Comparison of ENCODE assay signal across 1 cellular context in genomic region chr11:102345923-102346322, GRCh38.
TF ChIP-seq lines count a peak whose summit lies in the region.

No MANE protein-coding gene starts in this region.

TF ChIP-seq in GM12878, 131 proteins besides CTCF, POLR2A, EP300 and RAD21 (continued from another document):
- TF ChIP-seq, protein P1, sequence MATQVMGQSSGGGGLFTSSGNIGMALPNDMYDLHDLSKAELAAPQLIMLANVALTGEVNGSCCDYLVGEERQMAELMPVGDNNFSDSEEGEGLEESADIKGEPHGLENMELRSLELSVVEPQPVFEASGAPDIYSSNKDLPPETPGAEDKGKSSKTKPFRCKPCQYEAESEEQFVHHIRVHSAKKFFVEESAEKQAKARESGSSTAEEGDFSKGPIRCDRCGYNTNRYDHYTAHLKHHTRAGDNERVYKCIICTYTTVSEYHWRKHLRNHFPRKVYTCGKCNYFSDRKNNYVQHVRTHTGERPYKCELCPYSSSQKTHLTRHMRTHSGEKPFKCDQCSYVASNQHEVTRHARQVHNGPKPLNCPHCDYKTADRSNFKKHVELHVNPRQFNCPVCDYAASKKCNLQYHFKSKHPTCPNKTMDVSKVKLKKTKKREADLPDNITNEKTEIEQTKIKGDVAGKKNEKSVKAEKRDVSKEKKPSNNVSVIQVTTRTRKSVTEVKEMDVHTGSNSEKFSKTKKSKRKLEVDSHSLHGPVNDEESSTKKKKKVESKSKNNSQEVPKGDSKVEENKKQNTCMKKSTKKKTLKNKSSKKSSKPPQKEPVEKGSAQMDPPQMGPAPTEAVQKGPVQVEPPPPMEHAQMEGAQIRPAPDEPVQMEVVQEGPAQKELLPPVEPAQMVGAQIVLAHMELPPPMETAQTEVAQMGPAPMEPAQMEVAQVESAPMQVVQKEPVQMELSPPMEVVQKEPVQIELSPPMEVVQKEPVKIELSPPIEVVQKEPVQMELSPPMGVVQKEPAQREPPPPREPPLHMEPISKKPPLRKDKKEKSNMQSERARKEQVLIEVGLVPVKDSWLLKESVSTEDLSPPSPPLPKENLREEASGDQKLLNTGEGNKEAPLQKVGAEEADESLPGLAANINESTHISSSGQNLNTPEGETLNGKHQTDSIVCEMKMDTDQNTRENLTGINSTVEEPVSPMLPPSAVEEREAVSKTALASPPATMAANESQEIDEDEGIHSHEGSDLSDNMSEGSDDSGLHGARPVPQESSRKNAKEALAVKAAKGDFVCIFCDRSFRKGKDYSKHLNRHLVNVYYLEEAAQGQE (IDR thresholded peaks at IDR 0.05; ENCODE audit: low read depth, low read length) = 0 out of 2 replicates have a peak, but pooled peaks have one; percentile 22
- TF ChIP-seq SPI1 (IDR thresholded peaks at IDR 0.05; ENCODE audit: borderline replicate concordance, insufficient read depth, low read depth, low read length) (peak; percentile 42; the same call in 1 of the 2 replicates), ETV6 (conservative IDR thresholded peaks at IDR 0.05 in 1 of 2, IDR thresholded peaks at IDR 0.05 in 1 of 2; ENCODE audit: borderline replicate concordance in 1 of 2, low read depth in 1 of 2) (peak in 1 of 2 experiments; percentile 62; a peak in 2 of 4 replicates), IKZF1 (conservative IDR thresholded peaks at IDR 0.05) (peak; percentile 97)
TF ChIP-seq in GM12878: peak in this region for 38.
